ENCODE assay signal across 5 cellular contexts in the genomic region with DNA sequence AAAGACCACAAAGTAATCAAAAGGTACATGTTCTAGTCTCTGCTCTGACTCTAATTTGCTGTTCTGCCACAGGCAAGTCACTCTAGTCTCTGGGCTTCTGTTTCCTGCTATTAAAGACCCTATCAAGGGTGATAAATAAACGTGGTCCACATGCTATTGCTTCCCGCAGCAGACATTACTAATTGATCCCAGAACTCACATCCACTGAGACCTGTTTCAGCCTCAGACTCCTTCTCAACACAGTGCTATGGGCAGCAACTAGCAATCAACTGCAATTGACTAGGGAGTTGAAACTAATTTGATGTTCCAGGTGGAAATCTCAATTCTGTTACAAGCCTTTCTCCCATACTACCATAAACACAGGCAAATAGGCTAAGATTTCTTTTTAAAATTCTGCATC.
"Had no signal": no experiment of that assay in that cellular context is flagged by ENCODE, and none has a peak within 500 bp of the region (broad histone marks: within the 10 kb centered on the region; RNA-seq: fewer than 3 reads in every experiment).

No MANE protein-coding gene starts in this region.

- DNase-seq: GDM1, GF-D8 had no signal

- FAIRE-seq: GM12892, GM18507, GM19239 had no signal
